ENCODE assay signal across 9 cellular contexts in genomic region chr2:239882335-239882734, GRCh38.
DNase-seq lines count a peak whose midpoint lies in the region; ATAC-seq and TF ChIP-seq lines count a peak whose summit lies in the region.
"Had no signal": no experiment of that assay in that cellular context is flagged by ENCODE, and none has a peak within 500 bp of the region (broad histone marks: within the 10 kb centered on the region; RNA-seq: fewer than 3 reads in every experiment).

No MANE protein-coding gene starts in this region.

- H3K9me3 ChIP-seq in NT2/D1 (ENCODE audit: insufficient read depth, low read length) (peaks cover 34% of the 10 kb centered on the region), psoas muscle (peaks cover 25% of the 10 kb centered on the region)

- no peak overlapping the region for H3K27ac ChIP-seq in psoas muscle

- peaks cover 10% of the 10 kb centered on the region for H3K4me1 ChIP-seq in NT2/D1 (ENCODE audit: insufficient read depth, insufficient read length)
- peaks cover 3% of the 10 kb centered on the region for H3K4me1 ChIP-seq in psoas muscle

- peaks cover 6% of the 10 kb centered on the region for H3K9me3 Mint-ChIP-seq in activated T-helper 17 cell treated with anti-CD3 and anti-CD28 coated beads, Interleukin-2, amount 50 U/mL, for 72 hours

- H3K9ac ChIP-seq in NT2/D1 (ENCODE audit: insufficient read length, low read depth): no peak overlapping the region

- H3K27me3 Mint-ChIP-seq in activated T-helper 17 cell treated with anti-CD3 and anti-CD28 coated beads, Interleukin-2, amount 50 U/mL, for 72 hours: no peaks in the 10 kb centered on the region

- peak; percentile 10 for DNase-seq in NCI-H1694 treated with DMSO at 0.1 percent for 48 hours (lab: John Stamatoyannopoulos, UW)
- no peak for DNase-seq in NCI-H1694 (lab: John Stamatoyannopoulos, UW)
- peak; percentile 56 for DNase-seq in NT2/D1 (ENCODE audit: low read depth, low spot score)
- peak; percentile 5 for DNase-seq in glomerular endothelial cell (ENCODE audit: extremely low read depth, low read depth, low spot score)
- DNase-seq in psoas muscle: no peak

- intact Hi-C loops in psoas muscle (cut with DNase I): loop anchor here (2.0 to 10.0 kb wide), 5 partner anchors 188 to 848 kb away; partner anchors contain the start of gene HDAC4 (in 1 of the 2)

- H3K4me3 ChIP-seq in NT2/D1 (ENCODE audit: insufficient read length, low read depth) (no peak overlapping the region), psoas muscle (no peak overlapping the region)

- no peaks in the 10 kb centered on the region for H3K27me3 ChIP-seq in NT2/D1 (ENCODE audit: insufficient read depth, insufficient read length)
- H3K27me3 ChIP-seq in psoas muscle (ENCODE audit: insufficient read depth in 3 of 3, low read length in 2 of 3): no peaks in the 10 kb centered on the region

- peak; percentile 65 for TF ChIP-seq CTCF in psoas muscle (IDR thresholded peaks at IDR 0.05)

- no peaks in the 10 kb centered on the region for H3K36me3 Mint-ChIP-seq in activated T-helper 17 cell treated with anti-CD3 and anti-CD28 coated beads, Interleukin-2, amount 50 U/mL, for 72 hours (ENCODE audit: low read depth)

- peaks cover 5% of the 10 kb centered on the region for H3K4me1 Mint-ChIP-seq in activated T-helper 17 cell treated with anti-CD3 and anti-CD28 coated beads, Interleukin-2, amount 50 U/mL, for 72 hours

- no peak overlapping the region for H3K4me3 Mint-ChIP-seq in activated T-helper 17 cell treated with anti-CD3 and anti-CD28 coated beads, Interleukin-2, amount 50 U/mL, for 72 hours
- H3K4me3 Mint-ChIP-seq: dendritic cell treated with granulocyte-macrophage colony-stimulating factor and Interleukin-4, amounts not matched to agents 40 ng/mL and 50 ng/mL, for 4 days had no signal

- no peak overlapping the region for H3K27ac Mint-ChIP-seq in activated T-helper 17 cell treated with anti-CD3 and anti-CD28 coated beads, Interleukin-2, amount 50 U/mL, for 72 hours
- H3K27ac Mint-ChIP-seq: dendritic cell treated with granulocyte-macrophage colony-stimulating factor and Interleukin-4, amounts not matched to agents 40 ng/mL and 50 ng/mL, for 4 days had no signal

- ATAC-seq in activated T-helper 17 cell treated with anti-CD3 and anti-CD28 coated beads, Interleukin-2, amount 50 U/mL, for 72 hours (replicated peaks): peak; percentile 72
- ATAC-seq in psoas muscle: peak; percentile 54 to 86 (median 80)
- no peak for ATAC-seq in HG03139 (IDR thresholded peaks at IDR 0.05; ENCODE audit: unreplicated experiment)
- ATAC-seq in GM21381 (IDR thresholded peaks at IDR 0.05; ENCODE audit: unreplicated experiment): no peak

- no peaks in the 10 kb centered on the region for H3K36me3 ChIP-seq in NT2/D1 (ENCODE audit: insufficient read depth, insufficient read length, low read length)
- no peaks in the 10 kb centered on the region for H3K36me3 ChIP-seq in psoas muscle (ENCODE audit: insufficient read depth in 1 of 2, low read depth in 1 of 2)

- 32 to 36% (median 35%) methylated on average over 5 of the region's 5 CpGs for WGBS in psoas muscle, 3 donors

Comparison
In these comparisons a context has a peak if more than half of its experiments do, and no peak if none do; other contexts are left out.
1. DNase-seq: peak in NCI-H1694 treated with DMSO at 0.1 percent for 48 hours (single experiment), NT2/D1 (single experiment) and glomerular endothelial cell (single experiment); none in NCI-H1694 (single experiment) and psoas muscle (0 of 2).
2. ATAC-seq: peak in activated T-helper 17 cell treated with anti-CD3 and anti-CD28 coated beads, Interleukin-2, amount 50 U/mL, for 72 hours (single experiment) and psoas muscle (4 of 4); none in HG03139 (single experiment) and GM21381 (single experiment).